ENCODE assay signal across 21 cellular contexts in the genomic region with DNA sequence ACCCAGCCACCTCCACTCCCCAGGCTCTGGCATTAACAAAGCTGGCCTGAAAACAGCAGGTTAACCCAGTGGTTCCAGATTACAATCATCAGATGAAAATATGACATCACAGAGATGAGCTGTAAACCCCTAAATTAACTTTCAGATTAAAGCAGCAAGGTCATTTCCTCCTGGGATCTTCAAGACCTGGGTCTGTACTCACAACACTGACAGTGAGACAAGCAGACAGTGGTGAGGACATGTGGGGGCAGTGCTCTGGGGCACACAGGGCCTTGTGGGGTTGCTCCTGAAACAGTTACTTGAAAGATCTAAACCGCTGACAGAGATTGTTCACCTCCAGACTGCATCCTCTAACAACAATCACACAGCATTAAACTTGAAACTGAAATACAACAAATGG.
DNase-seq lines count a peak whose midpoint lies in the region; ATAC-seq, FAIRE-seq and TF ChIP-seq lines count a peak whose summit lies in the region.
"Had no signal": no experiment of that assay in that cellular context is flagged by ENCODE, and none has a peak within 500 bp of the region (broad histone marks: within the 10 kb centered on the region; RNA-seq: fewer than 3 reads in every experiment).

No MANE protein-coding gene starts in this region.

- H3K4me1 ChIP-seq in neutrophil (ENCODE audit: control insufficient read depth in 1 of 2, insufficient read depth in 1 of 2, low read depth in 1 of 2, low read length in 1 of 2) (no peaks in the 10 kb centered on the region), HepG2 (ENCODE audit: insufficient read depth, low read length) (no peaks in the 10 kb centered on the region)
- H3K4me1 ChIP-seq: BLaER1 treated with 17β-estradiol and CSF1 and Interleukin-3, amounts not matched to agents 10 nM and 100 nM had no signal

- intact Hi-C loops in activated CD4-positive, alpha-beta memory T cell treated with anti-CD3 and anti-CD28 coated beads for 36 hours (cut with micrococcal nuclease), result no loop called here
- intact Hi-C loops in CD14-positive monocyte (cut with micrococcal nuclease) (no loop called here), HepG2 (cut with micrococcal nuclease; ENCODE audit: unreplicated experiment) (no loop called here)

- no peaks in the 10 kb centered on the region for H3K27me3 Mint-ChIP-seq in activated CD4-positive, alpha-beta memory T cell treated with anti-CD3 and anti-CD28 coated beads for 36 hours
- no peaks in the 10 kb centered on the region for H3K27me3 Mint-ChIP-seq in activated CD4-positive, alpha-beta memory T cell treated with anti-CD3 and anti-CD28 coated beads, Interleukin-2, amount 10 ng/mL, durations not matched to agents 7 days and 5 days
- no peaks in the 10 kb centered on the region for H3K27me3 Mint-ChIP-seq in CD14-positive monocyte (ENCODE audit: low read depth in 3 of 3)
- no peaks in the 10 kb centered on the region for H3K27me3 Mint-ChIP-seq in T-helper 2 cell treated with Interferon-gamma antibody and Interleukin-4, amounts not matched to agents 5 μg/mL and 100 μg/mL, for 36 hours (ENCODE audit: low read depth)

- CTCF ChIA-PET in activated CD4-positive, alpha-beta memory T cell treated with anti-CD3 and anti-CD28 coated beads for 36 hours (lab: Charles Lee), result no interaction called here
- CTCF ChIA-PET in activated CD4-positive, alpha-beta memory T cell treated with anti-CD3 and anti-CD28 coated beads, Interleukin-2, amount 10 ng/mL, durations not matched to agents 7 days and 5 days (lab: Charles Lee), result no interaction called here
- CTCF ChIA-PET in HepG2 (lab: Yijun Ruan, JAX; ENCODE audit: low intra/inter-chr PET ratio, low total read pairs), result no interaction called here

- no peaks in the 10 kb centered on the region for H4K20me1 ChIP-seq in HepG2 (ENCODE audit: insufficient read depth, low read length)
- H4K20me1 ChIP-seq: BLaER1 treated with 17β-estradiol and CSF1 and Interleukin-3, amounts not matched to agents 10 nM and 100 nM had no signal

- no peak overlapping the region for H3K9ac ChIP-seq in HepG2 (ENCODE audit: insufficient read depth, low read depth, low read length)
- H3K9ac ChIP-seq: BLaER1 treated with 17β-estradiol and CSF1 and Interleukin-3, amounts not matched to agents 10 nM and 100 nM; GM23248 had no signal

- H3K27ac Mint-ChIP-seq in activated CD4-positive, alpha-beta memory T cell treated with anti-CD3 and anti-CD28 coated beads for 36 hours, result peak overlapping the region; percentile 30
- H3K27ac Mint-ChIP-seq in activated CD4-positive, alpha-beta memory T cell treated with anti-CD3 and anti-CD28 coated beads, Interleukin-2, amount 10 ng/mL, durations not matched to agents 7 days and 5 days, result no peak overlapping the region
- H3K27ac Mint-ChIP-seq in CD14-positive monocyte, result peak overlapping the region; percentile 38 to 85 (median 76)
- peak overlapping the region; percentile 23 for H3K27ac Mint-ChIP-seq in T-helper 2 cell treated with Interferon-gamma antibody and Interleukin-4, amounts not matched to agents 5 μg/mL and 100 μg/mL, for 36 hours

- no peak overlapping the region for H3K4me3 Mint-ChIP-seq in activated CD4-positive, alpha-beta memory T cell treated with anti-CD3 and anti-CD28 coated beads for 36 hours
- no peak overlapping the region for H3K4me3 Mint-ChIP-seq in activated CD4-positive, alpha-beta memory T cell treated with anti-CD3 and anti-CD28 coated beads, Interleukin-2, amount 10 ng/mL, durations not matched to agents 7 days and 5 days
- no peak overlapping the region for H3K4me3 Mint-ChIP-seq in CD14-positive monocyte
- no peak overlapping the region for H3K4me3 Mint-ChIP-seq in T-helper 2 cell treated with Interferon-gamma antibody and Interleukin-4, amounts not matched to agents 5 μg/mL and 100 μg/mL, for 36 hours

- POLR2A ChIA-PET in activated CD4-positive, alpha-beta memory T cell treated with anti-CD3 and anti-CD28 coated beads for 36 hours (lab: Charles Lee), result no interaction called here
- POLR2A ChIA-PET in activated CD4-positive, alpha-beta memory T cell treated with anti-CD3 and anti-CD28 coated beads, Interleukin-2, amount 10 ng/mL, durations not matched to agents 7 days and 5 days (lab: Charles Lee), result no interaction called here
- POLR2A ChIA-PET in HepG2 (lab: Yijun Ruan, JAX), result no interaction called here

- H3K9me3 Mint-ChIP-seq in activated CD4-positive, alpha-beta memory T cell treated with anti-CD3 and anti-CD28 coated beads for 36 hours, result peaks cover 7% of the 10 kb centered on the region
- peaks cover 27% of the 10 kb centered on the region for H3K9me3 Mint-ChIP-seq in activated CD4-positive, alpha-beta memory T cell treated with anti-CD3 and anti-CD28 coated beads, Interleukin-2, amount 10 ng/mL, durations not matched to agents 7 days and 5 days
- peaks cover under 1 to 12% (median 11%) of the 10 kb centered on the region in 7 donors for H3K9me3 Mint-ChIP-seq in CD14-positive monocyte
- H3K9me3 Mint-ChIP-seq in T-helper 2 cell treated with Interferon-gamma antibody and Interleukin-4, amounts not matched to agents 5 μg/mL and 100 μg/mL, for 36 hours, result peaks cover 37% of the 10 kb centered on the region

- TF ChIP-seq CTCF in CD14-positive monocyte (IDR thresholded peaks at IDR 0.05) (no peak), neutrophil (IDR thresholded peaks at IDR 0.05) (no peak), HepG2 (CRISPR knock-in tag; IDR thresholded peaks at IDR 0.05) (no peak)

- peak; percentile 48 for DNase-seq in activated CD4-positive, alpha-beta memory T cell treated with anti-CD3 and anti-CD28 coated beads for 36 hours
- no peak for DNase-seq in activated CD4-positive, alpha-beta memory T cell treated with anti-CD3 and anti-CD28 coated beads, Interleukin-2, amount 10 ng/mL, durations not matched to agents 7 days and 5 days
- DNase-seq in CD14-positive monocyte (ENCODE audit: low spot score) (no peak), HepG2 (ENCODE audit: low spot score) (no peak), NCI-H1092 (lab: John Stamatoyannopoulos, UW) (no peak)
- DNase-seq in T-helper 2 cell treated with Interferon-gamma antibody and Interleukin-4, amounts not matched to agents 5 μg/mL and 100 μg/mL, for 36 hours (ENCODE audit: low spot score), result peak; percentile 24
- DNase-seq: DND-41; GDM1; GM23248; HCEC 1CT; NCI-H1417 treated with DMSO at 0.1 percent for 48 hours; NCI-H1930; NCI-H69; NK-92 treated with Interleukin-12 subunit alpha and Interleukin-12 subunit beta, amount 100 ng/mL, for 24 hours; RPMI8226 had no signal

- H3K36me3 Mint-ChIP-seq in activated CD4-positive, alpha-beta memory T cell treated with anti-CD3 and anti-CD28 coated beads for 36 hours, result peaks cover 18% of the 10 kb centered on the region
- peaks cover 27% of the 10 kb centered on the region for H3K36me3 Mint-ChIP-seq in activated CD4-positive, alpha-beta memory T cell treated with anti-CD3 and anti-CD28 coated beads, Interleukin-2, amount 10 ng/mL, durations not matched to agents 7 days and 5 days (ENCODE audit: low read depth)
- peaks cover 45 to 51% of the 10 kb centered on the region in 2 donors for H3K36me3 Mint-ChIP-seq in CD14-positive monocyte
- H3K36me3 Mint-ChIP-seq in T-helper 2 cell treated with Interferon-gamma antibody and Interleukin-4, amounts not matched to agents 5 μg/mL and 100 μg/mL, for 36 hours (ENCODE audit: low read depth), result peaks cover 28% of the 10 kb centered on the region

- TF ChIP-seq EP300 in HepG2 (IDR thresholded peaks at IDR 0.05; ENCODE audit: low read depth in 2 of 2, low read length in 2 of 2) (no peak), HepG2 (CRISPR knock-in tag; IDR thresholded peaks at IDR 0.05; ENCODE audit: borderline replicate concordance) (no peak)

- H3K27me3 ChIP-seq in neutrophil, result no peaks in the 10 kb centered on the region
- 0 out of 5 replicates have a peak, but pooled peaks cover 0 to 4% of the 10 kb centered on the region in 2 experiments for H3K27me3 ChIP-seq in HepG2 (ENCODE audit: control insufficient read depth in 1 of 2, insufficient read depth in 2 of 2, low read length in 2 of 2)
- H3K27me3 ChIP-seq: BLaER1 treated with 17β-estradiol and CSF1 and Interleukin-3, amounts not matched to agents 10 nM and 100 nM had no signal

- ATAC-seq in HepG2, result no peak
- ATAC-seq: K562 had no signal

- 6% methylated on average over 1 of the region's 1 CpG for WGBS in HepG2 (ENCODE audit: low lambda C conversion rate)

- no peak for TF ChIP-seq POLR2A in HepG2 (IDR thresholded peaks at IDR 0.05; ENCODE audit: insufficient read depth in 1 of 2, low read depth in 2 of 2, low read length in 2 of 2)

- TF ChIP-seq RAD21 in HepG2 (CRISPR knock-in tag; IDR thresholded peaks at IDR 0.05), result no peak

- no peak overlapping the region for H3K4me2 ChIP-seq in HepG2 (ENCODE audit: low read depth, low read length)
- H3K4me2 ChIP-seq: BLaER1 treated with 17β-estradiol and CSF1 and Interleukin-3, amounts not matched to agents 10 nM and 100 nM had no signal

- H3K4me1 Mint-ChIP-seq in activated CD4-positive, alpha-beta memory T cell treated with anti-CD3 and anti-CD28 coated beads for 36 hours (ENCODE audit: low read depth), result peaks cover 12% of the 10 kb centered on the region
- H3K4me1 Mint-ChIP-seq in activated CD4-positive, alpha-beta memory T cell treated with anti-CD3 and anti-CD28 coated beads, Interleukin-2, amount 10 ng/mL, durations not matched to agents 7 days and 5 days, result peaks cover 10% of the 10 kb centered on the region
- H3K4me1 Mint-ChIP-seq in CD14-positive monocyte, result peaks cover 23% of the 10 kb centered on the region
- H3K4me1 Mint-ChIP-seq in T-helper 2 cell treated with Interferon-gamma antibody and Interleukin-4, amounts not matched to agents 5 μg/mL and 100 μg/mL, for 36 hours (ENCODE audit: low read depth), result peaks cover 9% of the 10 kb centered on the region

- no TSS peak for BruUV-seq in HepG2 (replicated peaks; lab: Mats Ljungman, UMichigan)

- no peak overlapping the region for H3K4me3 ChIP-seq in neutrophil (ENCODE audit: low read depth in 1 of 2, low read length in 1 of 2)
- no peak overlapping the region for H3K4me3 ChIP-seq in HepG2 (replicated peaks in 1 of 3; ENCODE audit: insufficient read depth in 1 of 3, low read depth in 2 of 3, low read length in 3 of 3)
- H3K4me3 ChIP-seq: BLaER1 treated with 17β-estradiol and CSF1 and Interleukin-3, amounts not matched to agents 10 nM and 100 nM; GM23248; K562 had no signal

- H2AFZ ChIP-seq in HepG2 (ENCODE audit: low read length), result no peak overlapping the region
- H2AFZ ChIP-seq: GM23248 had no signal

- H3K9me3 ChIP-seq in neutrophil (no peaks in the 10 kb centered on the region), HepG2 (ENCODE audit: low read length) (no peaks in the 10 kb centered on the region)

- in situ Hi-C loops in HepG2 (cut with HindIII; ENCODE audit: extremely low pct_ligation_motif_present, low pct_unique_long_range_greater_than_20kb), result no loop called here

- H3K36me3 ChIP-seq in neutrophil (peaks cover 11% of the 10 kb centered on the region), HepG2 (replicated peaks in 1 of 2; ENCODE audit: control insufficient read depth in 1 of 2, insufficient read depth in 2 of 2, low read length in 2 of 2) (no peaks in the 10 kb centered on the region)

- H3K27ac ChIP-seq in neutrophil, result peak overlapping the region; percentile 51
- no peak overlapping the region for H3K27ac ChIP-seq in HepG2 (ENCODE audit: extremely low read length, insufficient read depth, low read length)
- H3K27ac ChIP-seq: BLaER1 treated with 17β-estradiol and CSF1 and Interleukin-3, amounts not matched to agents 10 nM and 100 nM; GM23248; HL-60 had no signal

- FAIRE-seq in HepG2 (lab: Jason Lieb, UNC), result no peak
- FAIRE-seq: GM12891, GM18507, K562 had no signal

- no peaks in the 10 kb centered on the region for H3K79me2 ChIP-seq in HepG2 (ENCODE audit: insufficient read depth, low read length)

Comparison
In these comparisons a context has a peak if more than half of its experiments do, and no peak if none do; other contexts are left out.
1. DNase-seq: peak in activated CD4-positive, alpha-beta memory T cell treated with anti-CD3 and anti-CD28 coated beads for 36 hours (single experiment) and T-helper 2 cell treated with Interferon-gamma antibody and Interleukin-4, amounts not matched to agents 5 μg/mL and 100 μg/mL, for 36 hours (single experiment); none in activated CD4-positive, alpha-beta memory T cell treated with anti-CD3 and anti-CD28 coated beads, Interleukin-2, amount 10 ng/mL, durations not matched to agents 7 days and 5 days (single experiment), CD14-positive monocyte (single experiment), HepG2 (single experiment) and NCI-H1092 (single experiment).